In genomic region chr6:147214248-147215227, GRCh38 we compare ENCODE assay signal across 24 cellular contexts.
"Had no signal": no experiment of that assay in that cellular context is flagged by ENCODE, and none has a peak within 500 bp of the region (broad histone marks: within the 10 kb centered on the region; RNA-seq: fewer than 3 reads in every experiment).

No MANE protein-coding gene starts in this region.

- DNase-seq: activated B cell treated with CpG ODN at 0.5 μM for 24 hours; activated CD4-positive, alpha-beta T cell treated with anti-CD3 and anti-CD28 coated beads, Interleukin-2, amount 50 U/mL, for 1 hour; activated CD8-positive, alpha-beta T cell treated with anti-CD3 and anti-CD28 coated beads for 36 hours; activated gamma-delta T cell treated with Interleukin-2 at 50 U/mL for 16 hours; activated naive CD4-positive, alpha-beta T cell treated with anti-CD3 and anti-CD28 coated beads, Interleukin-2, amount 50 U/mL, for 16 hours; activated T-cell treated with anti-CD3 and anti-CD28 coated beads, Interleukin-2, amount 50 U/mL, for 4 hours; amniotic stem cell; central memory CD4-positive, alpha-beta T cell; foreskin keratinocyte; heart left ventricle; hypothalamus; immature natural killer cell; kidney; left colon; midbrain; naive thymus-derived CD4-positive, alpha-beta T cell; nucleus accumbens; stimulated activated CD4-positive, alpha-beta T cell treated with anti-CD3 and anti-CD28 coated beads, Interleukin-15, amount 100 ng/mL, for 24 hours; stimulated activated naive CD4-positive, alpha-beta T cell treated with Interleukin-2 at 50 U/mL for 16 hours; T-helper 9 cell; testis had no signal

- ATAC-seq: activated CD8-positive, alpha-beta T cell treated with anti-CD3 and anti-CD28 coated beads for 36 hours; activated T-cell treated with anti-CD3 and anti-CD28 coated beads, Interleukin-2, amount 50 U/mL, for 4 hours; activated T-helper 17 cell treated with anti-CD3 and anti-CD28 coated beads, Interleukin-2, amount 50 U/mL, for 72 hours; foreskin keratinocyte; heart left ventricle; left colon; naive thymus-derived CD4-positive, alpha-beta T cell had no signal

- H3K36me3 ChIP-seq: esophagus muscularis mucosa, right atrium auricular region had no signal

- H3K4me1 ChIP-seq: esophagus muscularis mucosa, foreskin keratinocyte, testis had no signal

- H3K27me3 ChIP-seq: esophagus muscularis mucosa, foreskin keratinocyte, heart left ventricle, right atrium auricular region, testis had no signal

- H3K4me3 ChIP-seq: esophagus muscularis mucosa, heart left ventricle, right atrium auricular region, testis had no signal

- H3K9me3 ChIP-seq: esophagus muscularis mucosa, heart left ventricle, right atrium auricular region, testis had no signal

- H3K27ac ChIP-seq: esophagus muscularis mucosa, foreskin keratinocyte, heart left ventricle, right atrium auricular region, testis had no signal
